8 cellular contexts compared by ENCODE assay signal in the genomic region with DNA sequence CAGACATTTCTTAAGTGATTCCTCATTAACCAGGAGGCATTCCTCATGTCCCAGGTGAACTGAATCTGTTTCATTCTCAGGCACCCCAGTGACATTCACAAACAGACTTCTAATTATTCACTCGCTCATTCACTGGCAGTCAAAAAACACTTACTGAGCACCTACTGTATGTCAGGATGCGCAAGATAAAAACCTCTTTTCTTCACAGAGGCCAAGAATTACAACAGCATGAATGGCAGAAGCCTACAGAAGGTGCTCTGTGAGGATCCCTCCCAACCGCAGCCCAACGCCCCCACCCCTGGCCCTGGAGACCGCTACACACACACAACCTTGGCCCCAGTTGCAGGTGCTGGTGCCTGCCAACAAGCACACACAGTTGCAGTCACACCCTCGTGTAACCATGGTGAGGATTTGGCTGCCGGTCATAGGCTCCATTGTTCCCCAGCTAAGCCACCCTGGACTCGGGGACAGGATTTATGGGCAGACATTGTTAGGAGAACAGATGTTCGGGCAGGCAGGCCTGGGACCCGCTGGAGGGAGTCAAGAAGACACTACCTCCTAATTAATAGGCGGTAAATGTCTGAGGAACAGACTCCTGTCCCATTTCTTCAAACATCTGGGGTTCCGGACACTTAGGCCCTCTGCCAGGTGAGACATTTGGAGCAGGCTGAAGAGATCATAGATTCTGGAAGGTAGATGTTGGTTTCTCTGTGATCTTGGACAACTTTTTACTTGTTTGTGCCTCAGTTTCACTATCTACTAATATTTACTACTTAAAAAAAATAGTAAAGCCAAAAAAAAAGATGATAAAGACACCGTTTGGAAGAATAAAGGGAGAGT. TPM values are rescaled to one million over a fixed set of nuclear protein-coding genes. Genes with fewer than 3 reads are reported as not detected.
DNase-seq lines count a peak whose midpoint lies in the region; ATAC-seq, FAIRE-seq and TF ChIP-seq lines count a peak whose summit lies in the region.

No MANE protein-coding gene starts in this region.

- no peak overlapping the region for H2BK120ac ChIP-seq in mesenchymal stem cell (ENCODE audit: low read depth, low read length)

- H3K4ac ChIP-seq in mesenchymal stem cell (ENCODE audit: low read depth in 1 of 2, low read length in 2 of 2) = no peak overlapping the region

- peaks cover 0 to 7% of the 10 kb centered on the region in 2 experiments for H3K36me3 ChIP-seq in mesenchymal stem cell (ENCODE audit: control insufficient read depth in 1 of 2, insufficient read depth in 2 of 2, low read depth in 1 of 2, low read length in 2 of 2)

- TF ChIP-seq EP300 in A549 (IDR thresholded peaks at IDR 0.05) = no peak

- no peaks in the 10 kb centered on the region for H3K27me3 ChIP-seq in mesenchymal stem cell (ENCODE audit: control insufficient read depth in 1 of 2, insufficient read depth in 1 of 2, low read length in 2 of 2)

- CTCF ChIA-PET in A549 (lab: Yijun Ruan, JAX) = interaction anchor here (0.6 to 1.3 kb wide), 4 partner anchors 13 to 102 kb away, joined by 3 to 7 read pairs (median 4); no protein-coding TSS in a partner anchor

- H3K27ac ChIP-seq in A549 (peak overlapping the region; percentile 39 to 74; a peak in 5 of 6 replicates), mesenchymal stem cell (ENCODE audit: low read length, poor library complexity, severe bottlenecking) (no peak overlapping the region)

- H2AFZ ChIP-seq in mesenchymal stem cell (ENCODE audit: low read depth, low read length) = no peak overlapping the region

- no peak overlapping the region for H2BK5ac ChIP-seq in mesenchymal stem cell (ENCODE audit: low read depth, low read length, poor library complexity, severe bottlenecking)

- no peak for FAIRE-seq in A549 (lab: Jason Lieb, UNC)

- H3K79me1 ChIP-seq in mesenchymal stem cell (replicated peaks; ENCODE audit: low read length, poor library complexity, severe bottlenecking) = peaks cover 48% of the 10 kb centered on the region

- H2BK15ac ChIP-seq in mesenchymal stem cell (ENCODE audit: low read depth, poor library complexity, severe bottlenecking) = peak overlapping the region; percentile 33

- peak overlapping the region; percentile 73 for H4K91ac ChIP-seq in mesenchymal stem cell (ENCODE audit: low read length)

- H3K4me3 ChIP-seq in A549 (no peak overlapping the region), mesenchymal stem cell (ENCODE audit: insufficient read depth in 1 of 2, low read depth in 1 of 2, low read length in 2 of 2) (peak overlapping the region in 1 of 2 experiments; percentile 53)

- H3K4me1 ChIP-seq in A549 (peaks cover 64% of the 10 kb centered on the region), mesenchymal stem cell (ENCODE audit: control insufficient read depth, insufficient read depth, low read depth, low read length) (peaks cover 27% of the 10 kb centered on the region)

- DNase-seq in A549 (ENCODE audit: low read depth in 1 of 2, low spot score in 1 of 2) = peak in 1 of 2 experiments; percentile 59
- DNase-seq in NCI-H2081 treated with DMSO at 0.1 percent for 48 hours (lab: John Stamatoyannopoulos, UW) = peak; percentile 97
- DNase-seq in cerebellar cortex (ENCODE audit: low spot score) = peak; percentile 74
- DNase-seq in mesenchymal stem cell = no peak
- DNase-seq in effector CD4-positive, alpha-beta T cell = no peak

- no peak overlapping the region for H2BK12ac ChIP-seq in mesenchymal stem cell (ENCODE audit: low read length in 2 of 2)

- TF ChIP-seq RAD21 in A549 (conservative IDR thresholded peaks at IDR 0.05 in 1 of 2, IDR thresholded peaks at IDR 0.05 in 1 of 2) = no peak

- peak overlapping the region; percentile 29 for H2AK5ac ChIP-seq in mesenchymal stem cell (ENCODE audit: low read length, severe bottlenecking)

- H3K9me3 ChIP-seq in A549 (no peaks in the 10 kb centered on the region), mesenchymal stem cell (ENCODE audit: control insufficient read depth, low read length) (no peaks in the 10 kb centered on the region)

- H3K4me2 ChIP-seq in A549 = peak overlapping the region; percentile 40
- no peak overlapping the region for H3K4me2 ChIP-seq in mesenchymal stem cell (ENCODE audit: low read length, poor library complexity, severe bottlenecking)

- no peak overlapping the region for H3K14ac ChIP-seq in mesenchymal stem cell (ENCODE audit: low read length in 2 of 2)

- ATAC-seq in A549 = peak; percentile 15 to 35; a peak in 4 of 6 replicates
- ATAC-seq in HG03097 (IDR thresholded peaks at IDR 0.05; ENCODE audit: low FRiP score, unreplicated experiment) = no peak
- ATAC-seq in HG02970 (IDR thresholded peaks at IDR 0.05; ENCODE audit: low FRiP score, unreplicated experiment) = no peak
- ATAC-seq in HG03521 (IDR thresholded peaks at IDR 0.05; ENCODE audit: unreplicated experiment) = no peak

- POLR2A ChIA-PET in A549 (lab: Yijun Ruan, JAX) = no interaction called here

- H3K9ac ChIP-seq in mesenchymal stem cell (ENCODE audit: low read length) = peak overlapping the region; percentile 27

- TF ChIP-seq CTCF in A549 (IDR thresholded peaks at IDR 0.05) = no peak

- H3K18ac ChIP-seq in mesenchymal stem cell (ENCODE audit: low read depth in 1 of 2, low read length in 2 of 2) = no peak overlapping the region

- no peak for TF ChIP-seq POLR2A in A549 (IDR thresholded peaks at IDR 0.05; ENCODE audit: low read length)

- H4K8ac ChIP-seq in mesenchymal stem cell (ENCODE audit: low read length) = peak overlapping the region; percentile 56

- H3K23ac ChIP-seq in mesenchymal stem cell (ENCODE audit: low read length in 2 of 2) = no peak overlapping the region

- WGBS in A549 (ENCODE audit: missing lambda C conversion rate) = 60% methylated on average over 13 of the region's 13 CpGs
- 92% methylated on average over 11 of the region's 13 CpGs for WGBS in mesenchymal stem cell

TF ChIP-seq in A549, 52 proteins besides CTCF, POLR2A, EP300 and RAD21:
- TF ChIP-seq, protein P1, sequence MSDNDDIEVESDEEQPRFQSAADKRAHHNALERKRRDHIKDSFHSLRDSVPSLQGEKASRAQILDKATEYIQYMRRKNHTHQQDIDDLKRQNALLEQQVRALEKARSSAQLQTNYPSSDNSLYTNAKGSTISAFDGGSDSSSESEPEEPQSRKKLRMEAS (IDR thresholded peaks at IDR 0.05) = no peak
- TF ChIP-seq JUN (IDR thresholded peaks at IDR 0.05) = no peak
- TF ChIP-seq CHD4 (IDR thresholded peaks at IDR 0.05; ENCODE audit: borderline replicate concordance) = no peak
- no peak for TF ChIP-seq EHF (CRISPR knock-in tag; IDR thresholded peaks at IDR 0.05)
- TF ChIP-seq MAFK (IDR thresholded peaks at IDR 0.05; ENCODE audit: partially characterized antibody) = no peak
- no peak for TF ChIP-seq NR3C1 (IDR thresholded peaks at IDR 0.05)
- TF ChIP-seq FOXS1 (CRISPR knock-in tag; IDR thresholded peaks at IDR 0.05) = no peak
- no peak for TF ChIP-seq NFE2L2 (conservative IDR thresholded peaks at IDR 0.05; ENCODE audit: low read length)

RNA-seq across cellular contexts. Expression of a gene that starts 43.2 kb away (rescaled TPM):
- polyA plus RNA-seq in A549 (2011; rRNA removed) (44.3 and 54.8 TPM in 2 replicates), A549 (2017; fragmentation: RNase III; extraction: RNeasy Plus Mini Kit Qiagen cat#74134 plus additional on column Dnase treatment) (70.7 to 103 TPM (median 90.6 TPM) in 3 replicates)
- polyA plus RNA-seq in A549 (2012; cell fraction: cytosol; rRNA removed) = 47.9 and 48.0 TPM in 2 replicates
- 222 and 260 TPM in 2 replicates for polyA plus RNA-seq in A549 (2012; cell fraction: nucleus; rRNA removed)
- 20.1 and 41.6 TPM in 2 replicates for polyA minus RNA-seq in A549 (2011; rRNA and poly(A)+ RNA removed)
- 23.1 TPM for polyA plus RNA-seq in mesenchymal stem cell (2013, experiment 1 of 2)
- 22.1 TPM for polyA plus RNA-seq in mesenchymal stem cell (2013, experiment 2 of 2)

Comparison
In these comparisons a context has a peak if more than half of its experiments do, and no peak if none do; other contexts are left out.
1. ATAC-seq: peak in A549 (2 of 2); none in HG03097 (single experiment), HG02970 (single experiment) and HG03521 (single experiment).
2. DNase-seq: peak in NCI-H2081 treated with DMSO at 0.1 percent for 48 hours (single experiment) and cerebellar cortex (single experiment); none in mesenchymal stem cell (single experiment) and effector CD4-positive, alpha-beta T cell (single experiment).